In the genomic region with DNA sequence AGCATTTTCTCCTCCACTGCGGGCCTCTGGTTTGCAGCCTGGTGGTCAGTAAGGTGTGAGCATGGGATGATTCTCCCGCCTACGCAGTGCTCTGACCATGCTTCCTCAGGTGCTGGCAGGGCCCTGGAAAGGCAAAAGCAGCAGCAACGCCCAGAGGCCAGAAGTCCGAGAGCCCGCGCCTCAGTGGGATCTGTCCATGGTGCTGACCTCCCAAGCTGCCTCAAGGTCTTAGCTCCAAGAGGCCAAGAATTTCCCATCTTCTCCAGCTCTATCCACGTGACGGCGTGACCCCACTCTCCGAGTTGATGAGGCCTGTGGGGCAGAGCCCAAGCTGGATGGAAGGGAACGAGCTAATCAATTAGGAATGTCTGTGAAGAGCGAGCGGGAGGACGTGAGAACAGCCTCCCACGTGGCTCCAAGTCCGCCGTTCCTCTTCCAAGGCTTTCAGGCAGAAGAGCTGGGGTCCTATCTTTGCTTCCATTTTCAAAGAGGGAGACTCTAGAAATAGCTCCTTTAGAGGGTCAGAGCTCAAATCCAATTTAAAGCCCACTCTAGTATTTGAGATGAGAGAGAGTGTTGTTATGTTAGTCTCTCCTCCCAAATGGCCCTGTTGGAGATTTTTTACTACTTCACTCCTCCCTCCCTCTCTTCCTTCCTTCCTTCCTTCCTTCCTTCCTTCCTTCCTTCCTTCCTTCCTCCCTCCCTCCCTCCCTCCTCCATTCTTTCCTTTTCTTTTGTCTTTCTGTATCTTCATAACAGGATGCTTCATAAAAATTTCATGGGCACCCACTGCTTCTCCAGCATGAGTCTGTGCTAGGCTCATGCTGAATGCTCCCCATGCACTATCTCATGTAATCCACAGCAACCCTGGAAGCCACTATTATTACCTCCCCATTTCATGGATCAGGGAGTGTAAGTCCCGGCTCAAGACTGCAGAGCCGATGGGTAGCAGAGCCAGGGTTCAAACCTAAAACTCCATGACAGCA, we compare ENCODE assay signal across 1 cellular context.
TF ChIP-seq lines count a peak whose summit lies in the region.

No MANE protein-coding gene starts in this region.

TF ChIP-seq in A549, 52 proteins besides CTCF, POLR2A, EP300 and RAD21 (continued from another document):
- TF ChIP-seq, protein P1, sequence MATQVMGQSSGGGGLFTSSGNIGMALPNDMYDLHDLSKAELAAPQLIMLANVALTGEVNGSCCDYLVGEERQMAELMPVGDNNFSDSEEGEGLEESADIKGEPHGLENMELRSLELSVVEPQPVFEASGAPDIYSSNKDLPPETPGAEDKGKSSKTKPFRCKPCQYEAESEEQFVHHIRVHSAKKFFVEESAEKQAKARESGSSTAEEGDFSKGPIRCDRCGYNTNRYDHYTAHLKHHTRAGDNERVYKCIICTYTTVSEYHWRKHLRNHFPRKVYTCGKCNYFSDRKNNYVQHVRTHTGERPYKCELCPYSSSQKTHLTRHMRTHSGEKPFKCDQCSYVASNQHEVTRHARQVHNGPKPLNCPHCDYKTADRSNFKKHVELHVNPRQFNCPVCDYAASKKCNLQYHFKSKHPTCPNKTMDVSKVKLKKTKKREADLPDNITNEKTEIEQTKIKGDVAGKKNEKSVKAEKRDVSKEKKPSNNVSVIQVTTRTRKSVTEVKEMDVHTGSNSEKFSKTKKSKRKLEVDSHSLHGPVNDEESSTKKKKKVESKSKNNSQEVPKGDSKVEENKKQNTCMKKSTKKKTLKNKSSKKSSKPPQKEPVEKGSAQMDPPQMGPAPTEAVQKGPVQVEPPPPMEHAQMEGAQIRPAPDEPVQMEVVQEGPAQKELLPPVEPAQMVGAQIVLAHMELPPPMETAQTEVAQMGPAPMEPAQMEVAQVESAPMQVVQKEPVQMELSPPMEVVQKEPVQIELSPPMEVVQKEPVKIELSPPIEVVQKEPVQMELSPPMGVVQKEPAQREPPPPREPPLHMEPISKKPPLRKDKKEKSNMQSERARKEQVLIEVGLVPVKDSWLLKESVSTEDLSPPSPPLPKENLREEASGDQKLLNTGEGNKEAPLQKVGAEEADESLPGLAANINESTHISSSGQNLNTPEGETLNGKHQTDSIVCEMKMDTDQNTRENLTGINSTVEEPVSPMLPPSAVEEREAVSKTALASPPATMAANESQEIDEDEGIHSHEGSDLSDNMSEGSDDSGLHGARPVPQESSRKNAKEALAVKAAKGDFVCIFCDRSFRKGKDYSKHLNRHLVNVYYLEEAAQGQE (IDR thresholded peaks at IDR 0.05): peak; percentile 94
- TF ChIP-seq MAFK (IDR thresholded peaks at IDR 0.05; ENCODE audit: partially characterized antibody) (peak; percentile 36), SMC3 (IDR thresholded peaks at IDR 0.05) (no peak)
TF ChIP-seq in A549: peak in this region for 4.
